In the genomic region with DNA sequence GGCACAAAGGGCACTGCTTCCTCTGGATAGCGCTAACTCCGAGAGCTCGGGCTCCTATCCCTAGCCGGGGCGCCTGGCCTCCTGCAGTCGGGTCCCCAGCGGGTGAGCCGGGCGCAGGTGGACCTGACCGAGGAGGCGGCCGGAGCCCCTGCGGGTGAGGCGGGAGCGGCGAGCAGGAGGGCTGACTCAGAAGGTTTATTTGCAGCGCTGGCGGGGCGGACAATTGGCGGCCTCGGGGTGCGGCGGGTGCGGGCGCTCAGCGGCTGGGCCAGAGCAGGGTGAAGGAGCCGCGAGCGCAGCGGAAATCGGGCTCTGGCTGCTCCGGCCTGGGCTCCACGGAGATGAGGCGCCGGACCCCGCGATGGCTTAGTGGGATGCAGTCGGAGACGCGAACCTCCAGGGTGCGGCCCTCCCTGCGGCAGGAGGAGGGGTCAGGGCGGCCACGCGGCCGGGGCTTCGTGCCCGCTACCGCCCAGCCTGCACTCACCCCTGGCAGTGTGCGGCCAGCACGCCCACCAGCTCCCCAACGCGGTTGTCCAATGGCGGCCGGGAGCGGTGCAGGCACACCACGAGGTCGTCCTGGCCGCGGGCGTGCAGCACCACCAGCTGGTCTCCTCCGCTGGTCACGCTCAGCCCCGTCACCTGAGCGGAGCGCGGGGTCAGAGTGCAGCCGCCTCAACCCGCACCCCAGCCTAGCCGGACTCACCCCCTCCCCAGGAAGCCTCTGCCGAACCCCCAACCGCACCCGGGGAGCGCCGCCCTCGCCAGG, we compare ENCODE assay signal across 9 cellular contexts. TPM values are rescaled to one million over a fixed set of nuclear protein-coding genes. Genes with fewer than 3 reads are reported as not detected.
A peak's percentile ranks its signal among the peaks of the same experiment; 100 is the strongest.
DNase-seq lines count a peak whose midpoint lies in the region; ATAC-seq and TF ChIP-seq lines count a peak whose summit lies in the region.
"Had no signal": no experiment of that assay in that cellular context is flagged by ENCODE, and none has a peak within 500 bp of the region (broad histone marks: within the 10 kb centered on the region; RNA-seq: fewer than 3 reads in every experiment).

No MANE protein-coding gene starts in this region.

- TF ChIP-seq CTCF in epithelial cell of proximal tubule (conservative IDR thresholded peaks at IDR 0.05; ENCODE audit: low read depth, low read length), result no peak

- no peaks in the 10 kb centered on the region for H3K36me3 ChIP-seq in ACC112 (ENCODE audit: insufficient read depth, low read length)
- H3K36me3 ChIP-seq in HUES6 (ENCODE audit: control insufficient read depth, insufficient read depth, low read length), result no peaks in the 10 kb centered on the region
- H3K36me3 ChIP-seq in mucosa of stomach (ENCODE audit: control insufficient read depth, insufficient read depth, low read length), result no peaks in the 10 kb centered on the region

- H3K79me2 ChIP-seq in ACC112 (ENCODE audit: control insufficient read depth, insufficient read depth, low read length, unreplicated experiment), result no peaks in the 10 kb centered on the region

- H3K27ac ChIP-seq in ACC112 (ENCODE audit: low read depth, low read length), result no peak overlapping the region
- H3K27ac ChIP-seq in HUES6 (ENCODE audit: low read depth, low read length), result no peak overlapping the region

- H3K4me3 ChIP-seq in ACC112 (ENCODE audit: low read depth, low read length), result peak overlapping the region; percentile 67
- H3K4me3 ChIP-seq in HUES6 (ENCODE audit: low read depth, low read length), result peak overlapping the region; percentile 52
- peak overlapping the region; percentile 52 for H3K4me3 ChIP-seq in epithelial cell of proximal tubule (ENCODE audit: low read depth, low read length)
- H3K4me3 ChIP-seq in mucosa of stomach (ENCODE audit: low read length), result peak overlapping the region; percentile 19

- peak overlapping the region; percentile 64 for H2AFZ ChIP-seq in ACC112 (ENCODE audit: low read length, unreplicated experiment)

- H3K4me1 ChIP-seq in ACC112 (ENCODE audit: control insufficient read depth, insufficient read depth, low read length, unreplicated experiment) (no peaks in the 10 kb centered on the region), HUES6 (ENCODE audit: control insufficient read depth, insufficient read depth, low read length) (peaks cover 9% of the 10 kb centered on the region; the same call in 1 of the 2 replicates), mucosa of stomach (ENCODE audit: control insufficient read depth, insufficient read depth, low read length) (peaks cover 6% of the 10 kb centered on the region)

- H3K9me3 ChIP-seq in HUES6 (ENCODE audit: control insufficient read depth, insufficient read depth, low read depth, low read length) (no peaks in the 10 kb centered on the region), mucosa of stomach (ENCODE audit: control insufficient read depth, low read length) (no peaks in the 10 kb centered on the region)

- H3K9ac ChIP-seq in HUES6 (ENCODE audit: low read length) (peak overlapping the region; percentile 48), mucosa of stomach (ENCODE audit: low read length) (no peak overlapping the region)

- ATAC-seq in HG03520 (IDR thresholded peaks at IDR 0.05; ENCODE audit: unreplicated experiment) (no peak), HG03175 (IDR thresholded peaks at IDR 0.05; ENCODE audit: unreplicated experiment) (no peak), HG03442 (IDR thresholded peaks at IDR 0.05; ENCODE audit: unreplicated experiment) (no peak)

- H3K27me3 ChIP-seq in ACC112 (ENCODE audit: insufficient read depth, low read length) (peaks cover 7% of the 10 kb centered on the region; the same call in 1 of the 2 replicates), HUES6 (ENCODE audit: control insufficient read depth, insufficient read depth, low read length) (peaks cover 42% of the 10 kb centered on the region), mucosa of stomach (ENCODE audit: control insufficient read depth, insufficient read depth, low read length) (peaks cover 31% of the 10 kb centered on the region)

- DNase-seq in epithelial cell of proximal tubule (ENCODE audit: low read depth) (no peak), COLO668 (lab: John Stamatoyannopoulos, UW; ENCODE audit: unreplicated experiment) (no peak)
- DNase-seq: NCI-H1694 had no signal

RNA-seq across cellular contexts. Expression of gene MYO1G, which starts 16.1 kb away (rescaled TPM):
- under 0.01 TPM in 1 of 2 replicates, not detected in the other for total RNA-seq in epithelial cell of proximal tubule

RNA-seq across cellular contexts. Expression of gene CCM2, which starts 37.3 kb away (rescaled TPM):
- total RNA-seq in epithelial cell of proximal tubule, result 49.2 and 60.1 TPM in 2 replicates
